Comparison of ENCODE assay signal across 13 cellular contexts in genomic region chr10:533186-533585, GRCh38.
DNase-seq lines count a peak whose midpoint lies in the region; ATAC-seq, FAIRE-seq and TF ChIP-seq lines count a peak whose summit lies in the region.
"Had no signal": no experiment of that assay in that cellular context is flagged by ENCODE, and none has a peak within 500 bp of the region (broad histone marks: within the 10 kb centered on the region; RNA-seq: fewer than 3 reads in every experiment).

No MANE protein-coding gene starts in this region.

- no peak overlapping the region for H2AFZ ChIP-seq in HepG2 (ENCODE audit: low read length)

- peaks cover 17% of the 10 kb centered on the region for H3K4me1 ChIP-seq in HepG2 (ENCODE audit: insufficient read depth, low read length)
- H3K4me1 ChIP-seq in right lobe of liver: no peaks in the 10 kb centered on the region

- H3K79me2 ChIP-seq in HepG2 (ENCODE audit: insufficient read depth, low read length): no peaks in the 10 kb centered on the region

- no peaks in the 10 kb centered on the region for H3K36me3 ChIP-seq in HepG2 (replicated peaks in 1 of 2; ENCODE audit: control insufficient read depth in 1 of 2, insufficient read depth in 2 of 2, low read length in 2 of 2)
- no peaks in the 10 kb centered on the region for H3K36me3 ChIP-seq in right lobe of liver

- POLR2A ChIA-PET in HepG2 (lab: Yijun Ruan, JAX): no interaction called here

- no peak overlapping the region for H3K9ac ChIP-seq in HepG2 (ENCODE audit: insufficient read depth, low read depth, low read length)

- DNase-seq in HepG2 (ENCODE audit: low spot score): peak; percentile 12
- DNase-seq in right lobe of liver: no peak
- DNase-seq in mesenteric fat pad (ENCODE audit: low spot score): peak; percentile 9
- DNase-seq in SW480 (ENCODE audit: low spot score): no peak
- no peak for DNase-seq in A172 (ENCODE audit: low spot score)
- DNase-seq in stimulated activated CD4-positive, alpha-beta T cell treated with anti-CD3 and anti-CD28 coated beads, Interleukin-12 subunit alpha, Interleukin-12 subunit beta, amount 100 ng/mL, for 4 hours: no peak
- DNase-seq: DMS53, HFFc6, NCI-H1048, NCI-H187, NCI-H510A had no signal

- peak overlapping the region; percentile 5 for H3K4me2 ChIP-seq in HepG2 (ENCODE audit: low read depth, low read length)

- FAIRE-seq in HepG2 (lab: Jason Lieb, UNC): peak; percentile 15

- H3K27ac ChIP-seq in HepG2 (ENCODE audit: extremely low read length, insufficient read depth, low read length) (no peak overlapping the region), right lobe of liver (no peak overlapping the region), VCaP (peak overlapping the region; percentile 31; the same call in 1 of the 2 replicates)

- intact Hi-C loops in HepG2 (cut with micrococcal nuclease; ENCODE audit: unreplicated experiment) (no loop called here), right lobe of liver (cut with DNase I) (no loop called here)

- no peak for TF ChIP-seq CTCF in HepG2 (CRISPR knock-in tag; IDR thresholded peaks at IDR 0.05)
- TF ChIP-seq CTCF in right lobe of liver (IDR thresholded peaks at IDR 0.05): no peak
- no peak for TF ChIP-seq CTCF in VCaP (conservative IDR thresholded peaks at IDR 0.05)

- ATAC-seq in HepG2: peak; percentile 82
- no peak for ATAC-seq in right lobe of liver
- ATAC-seq in HG03025 (IDR thresholded peaks at IDR 0.05; ENCODE audit: low FRiP score, unreplicated experiment): no peak

- H4K20me1 ChIP-seq in HepG2 (ENCODE audit: insufficient read depth, low read length): no peaks in the 10 kb centered on the region

- in situ Hi-C loops in HepG2 (cut with HindIII; ENCODE audit: extremely low pct_ligation_motif_present, low pct_unique_long_range_greater_than_20kb): no loop called here

- H3K9me3 ChIP-seq in HepG2 (ENCODE audit: low read length): no peaks in the 10 kb centered on the region
- no peaks in the 10 kb centered on the region for H3K9me3 ChIP-seq in right lobe of liver

- H3K27me3 ChIP-seq in HepG2 (ENCODE audit: control insufficient read depth in 1 of 2, insufficient read depth in 2 of 2, low read length in 2 of 2) (no peaks in the 10 kb centered on the region), right lobe of liver (no peaks in the 10 kb centered on the region)

- CTCF ChIA-PET in HepG2 (lab: Yijun Ruan, JAX; ENCODE audit: low intra/inter-chr PET ratio, low total read pairs): no interaction called here

- BruUV-seq in HepG2 (replicated peaks; lab: Mats Ljungman, UMichigan): no TSS peak

- no peak for TF ChIP-seq RAD21 in HepG2 (CRISPR knock-in tag; IDR thresholded peaks at IDR 0.05)

- H3K4me3 ChIP-seq in HepG2 (replicated peaks in 1 of 3; ENCODE audit: insufficient read depth in 1 of 3, low read depth in 2 of 3, low read length in 3 of 3): no peak overlapping the region
- H3K4me3 ChIP-seq in right lobe of liver: no peak overlapping the region

- TF ChIP-seq POLR2A in HepG2 (IDR thresholded peaks at IDR 0.05; ENCODE audit: insufficient read depth in 1 of 2, low read depth in 2 of 2, low read length in 2 of 2) (no peak), right lobe of liver (IDR thresholded peaks at IDR 0.05) (no peak)

- TF ChIP-seq EP300 in HepG2 (IDR thresholded peaks at IDR 0.05; ENCODE audit: low read depth in 2 of 2, low read length in 2 of 2) (no peak), HepG2 (CRISPR knock-in tag; IDR thresholded peaks at IDR 0.05; ENCODE audit: borderline replicate concordance) (no peak)

- 29% methylated on average over 6 of the region's 7 CpGs for WGBS in HepG2 (ENCODE audit: low lambda C conversion rate)
- 73% methylated on average over 6 of the region's 7 CpGs for WGBS in right lobe of liver (ENCODE audit: insufficient coverage, low coverage, low lambda C conversion rate, missing lambda C conversion rate)

TF ChIP-seq in HepG2, 621 proteins besides CTCF, POLR2A, EP300 and RAD21 (continues in another document):
- TF ChIP-seq ARID5B (CRISPR knock-in tag; IDR thresholded peaks at IDR 0.05) (peak; percentile 33; the same call in 1 of the 2 replicates), CC2D1A (CRISPR knock-in tag; IDR thresholded peaks at IDR 0.05) (no peak), RBM22 (optimal IDR thresholded peaks at IDR 0.05; ENCODE audit: low read length) (no peak), SMAD9 (CRISPR knock-in tag; IDR thresholded peaks at IDR 0.05) (no peak), ZNF784 (CRISPR knock-in tag; IDR thresholded peaks at IDR 0.05; ENCODE audit: borderline replicate concordance) (no peak), ZNF564 (CRISPR knock-in tag; IDR thresholded peaks at IDR 0.05) (no peak), ZSCAN12 (CRISPR knock-in tag; IDR thresholded peaks at IDR 0.05) (no peak), ZFYVE20 (CRISPR knock-in tag; IDR thresholded peaks at IDR 0.05; ENCODE audit: borderline replicate concordance, low read depth) (no peak), FOXJ3 (CRISPR knock-in tag; IDR thresholded peaks at IDR 0.05; ENCODE audit: borderline replicate concordance) (no peak), ZIK1 (CRISPR knock-in tag; IDR thresholded peaks at IDR 0.05; ENCODE audit: borderline replicate concordance, low read depth) (no peak), ZNF703 (CRISPR knock-in tag; IDR thresholded peaks at IDR 0.05; ENCODE audit: borderline replicate concordance) (no peak), TAF15 (IDR thresholded peaks at IDR 0.05; ENCODE audit: low read depth, low read length, poor library complexity, severe bottlenecking) (no peak), KDM6A (CRISPR knock-in tag; IDR thresholded peaks at IDR 0.05; ENCODE audit: low read depth) (no peak), MEIS1 (CRISPR knock-in tag; IDR thresholded peaks at IDR 0.05; ENCODE audit: borderline replicate concordance) (no peak), SOX6 (IDR thresholded peaks at IDR 0.05) (no peak), SOX6 (CRISPR knock-in tag; IDR thresholded peaks at IDR 0.05) (peak; percentile 46; the same call in 1 of the 2 replicates), TFAP4 (IDR thresholded peaks at IDR 0.05; ENCODE audit: borderline replicate concordance, low read depth) (no peak), CBFB (CRISPR knock-in tag; IDR thresholded peaks at IDR 0.05) (no peak), TGIF2 (CRISPR knock-in tag; IDR thresholded peaks at IDR 0.05) (no peak), ZNF816 (CRISPR knock-in tag; IDR thresholded peaks at IDR 0.05; ENCODE audit: borderline replicate concordance) (no peak), ATF3 (CRISPR knock-in tag; IDR thresholded peaks at IDR 0.05) (no peak)

Comparison
In these comparisons a context has a peak if more than half of its experiments do, and no peak if none do; other contexts are left out.
1. DNase-seq: peak in HepG2 (single experiment) and mesenteric fat pad (single experiment); none in right lobe of liver (0 of 3), SW480 (single experiment), A172 (single experiment) and stimulated activated CD4-positive, alpha-beta T cell treated with anti-CD3 and anti-CD28 coated beads, Interleukin-12 subunit alpha, Interleukin-12 subunit beta, amount 100 ng/mL, for 4 hours (single experiment).